In genomic region chr17:47252766-47253512, GRCh38 we compare ENCODE assay signal across 10 cellular contexts. TPM values are rescaled to one million over a fixed set of nuclear protein-coding genes. Genes with fewer than 3 reads are reported as not detected.
DNase-seq lines count a peak whose midpoint lies in the region; ATAC-seq and TF ChIP-seq lines count a peak whose summit lies in the region.
"Had no signal": no experiment of that assay in that cellular context is flagged by ENCODE, and none has a peak within 500 bp of the region (broad histone marks: within the 10 kb centered on the region; RNA-seq: fewer than 3 reads in every experiment).

No MANE protein-coding gene starts in this region.

- no peak for DNase-seq in stimulated activated naive CD8-positive, alpha-beta T cell treated with anti-CD3 and anti-CD28 coated beads, Interleukin-15, Interleukin-2, amounts not matched to agents 100 U/mL and 50 U/mL, for 24 hours
- DNase-seq in mesendoderm (no peak), aorta (no peak), NCI-H82 treated with DMSO at 0.1 percent for 48 hours (lab: John Stamatoyannopoulos, UW; ENCODE audit: unreplicated experiment) (no peak), caudate nucleus (lab: John Stamatoyannopoulos, UW) (no peak), OCI-M2 (lab: John Stamatoyannopoulos, UW; ENCODE audit: unreplicated experiment) (no peak)

- no peak overlapping the region for H2BK15ac ChIP-seq in mesendoderm (replicated peaks; ENCODE audit: low read depth)

- peak overlapping the region; percentile 90 for H2AK5ac ChIP-seq in mesendoderm (ENCODE audit: low read length)

- H3K9me3 ChIP-seq in aorta (ENCODE audit: control insufficient read depth, low read length), result no peaks in the 10 kb centered on the region

- H2BK5ac ChIP-seq in mesendoderm (ENCODE audit: low read length), result peak overlapping the region; percentile 63

- H4K5ac ChIP-seq in mesendoderm (ENCODE audit: low read length), result no peak overlapping the region

- H3K27me3 Mint-ChIP-seq in stimulated activated naive CD8-positive, alpha-beta T cell treated with anti-CD3 and anti-CD28 coated beads, Interleukin-15, Interleukin-2, amounts not matched to agents 100 ng/mL and 50 ng/mL, for 24 hours, result peaks cover 56% of the 10 kb centered on the region
- peaks cover 72% of the 10 kb centered on the region for H3K27me3 Mint-ChIP-seq in brain

- WGBS in mesendoderm (ENCODE audit: extremely low coverage, insufficient coverage, low lambda C conversion rate), result no CpG with 5 or more reads among the region's 10 CpGs
- 62 to 68% methylated on average over 10 of the region's 10 CpGs for WGBS in aorta, 2 donors

- H3K9me3 Mint-ChIP-seq in stimulated activated naive CD8-positive, alpha-beta T cell treated with anti-CD3 and anti-CD28 coated beads, Interleukin-15, Interleukin-2, amounts not matched to agents 100 ng/mL and 50 ng/mL, for 24 hours, result no peaks in the 10 kb centered on the region
- H3K9me3 Mint-ChIP-seq in brain, result peaks cover 0 to 7% (median 3%) of the 10 kb centered on the region in 5 experiments

- H3K4me3 Mint-ChIP-seq in stimulated activated naive CD8-positive, alpha-beta T cell treated with anti-CD3 and anti-CD28 coated beads, Interleukin-15, Interleukin-2, amounts not matched to agents 100 ng/mL and 50 ng/mL, for 24 hours, result peak overlapping the region; percentile 52
- H3K4me3 Mint-ChIP-seq in brain, result peak overlapping the region; percentile 78 to 85 (median 79)

- peak overlapping the region; percentile 43 for H3K18ac ChIP-seq in mesendoderm (ENCODE audit: low read length)

- H3K9ac ChIP-seq in mesendoderm (ENCODE audit: low read length), result no peak overlapping the region

- no peaks in the 10 kb centered on the region for H3K79me1 ChIP-seq in mesendoderm (ENCODE audit: low read length)

- peaks cover 11% of the 10 kb centered on the region for H3K4me1 ChIP-seq in mesendoderm (ENCODE audit: control insufficient read depth, low read depth, low read length)
- peaks cover 4 to 8% of the 10 kb centered on the region in 2 donors for H3K4me1 ChIP-seq in aorta (ENCODE audit: control insufficient read depth in 1 of 2, insufficient read depth in 2 of 2, low read length in 2 of 2)

- peaks cover 15% of the 10 kb centered on the region for H3K4me1 Mint-ChIP-seq in stimulated activated naive CD8-positive, alpha-beta T cell treated with anti-CD3 and anti-CD28 coated beads, Interleukin-15, Interleukin-2, amounts not matched to agents 100 ng/mL and 50 ng/mL, for 24 hours (ENCODE audit: low read depth)
- peaks cover 8% of the 10 kb centered on the region for H3K4me1 Mint-ChIP-seq in brain

- no peak overlapping the region for H3K4ac ChIP-seq in mesendoderm (ENCODE audit: low read depth, low read length)

- peak overlapping the region; percentile 85 for H3K4me2 ChIP-seq in mesendoderm (ENCODE audit: low read length)

- H3K23ac ChIP-seq in mesendoderm (ENCODE audit: low read length), result no peak overlapping the region

- no peak overlapping the region for H4K8ac ChIP-seq in mesendoderm (ENCODE audit: low read depth, low read length)

- H3K4me3 ChIP-seq in mesendoderm (ENCODE audit: low read length) (no peak overlapping the region), aorta (ENCODE audit: low read length in 2 of 2) (peak overlapping the region; percentile 83 to 94)

- no peak for TF ChIP-seq CTCF in brain (conservative IDR thresholded peaks at IDR 0.05)

- no peaks in the 10 kb centered on the region for H3K79me2 ChIP-seq in mesendoderm (ENCODE audit: control insufficient read depth, insufficient read depth, low read length)

- H3K27me3 ChIP-seq in mesendoderm (ENCODE audit: insufficient read depth, low read length, poor library complexity), result peaks cover 4% of the 10 kb centered on the region
- no peaks in the 10 kb centered on the region for H3K27me3 ChIP-seq in aorta (ENCODE audit: control insufficient read depth in 1 of 2, insufficient read depth in 2 of 2, low read length in 1 of 2)

- H3K56ac ChIP-seq in mesendoderm (ENCODE audit: low read length), result peak overlapping the region; percentile 60

- no peak overlapping the region for H3K27ac Mint-ChIP-seq in stimulated activated naive CD8-positive, alpha-beta T cell treated with anti-CD3 and anti-CD28 coated beads, Interleukin-15, Interleukin-2, amounts not matched to agents 100 ng/mL and 50 ng/mL, for 24 hours
- peak overlapping the region in 1 of 5 experiments; percentile 13 for H3K27ac Mint-ChIP-seq in brain

- H3K36me3 ChIP-seq in mesendoderm (ENCODE audit: control insufficient read depth, insufficient read depth, low read length), result no peaks in the 10 kb centered on the region
- no peaks in the 10 kb centered on the region for H3K36me3 ChIP-seq in aorta (ENCODE audit: control insufficient read depth in 1 of 2, insufficient read depth in 2 of 2, low read length in 1 of 2)

- H3K36me3 Mint-ChIP-seq in stimulated activated naive CD8-positive, alpha-beta T cell treated with anti-CD3 and anti-CD28 coated beads, Interleukin-15, Interleukin-2, amounts not matched to agents 100 ng/mL and 50 ng/mL, for 24 hours (ENCODE audit: low read depth), result no peaks in the 10 kb centered on the region
- no peaks in the 10 kb centered on the region for H3K36me3 Mint-ChIP-seq in brain

- H3K27ac ChIP-seq in mesendoderm (ENCODE audit: low read depth, low read length), result peak overlapping the region; percentile 10
- peak overlapping the region in 1 of 2 donors; percentile 10 for H3K27ac ChIP-seq in aorta (ENCODE audit: low read depth in 1 of 2, low read length in 2 of 2)
- no peak overlapping the region for H3K27ac ChIP-seq in caudate nucleus (ENCODE audit: low read depth, low read length)

- intact Hi-C loops in aorta (cut with DNase I), result loop anchor here in 1 of 2 donors (5.0 kb wide), 2 partner anchors 39 to 64 kb away; no protein-coding TSS in a partner anchor

- no peak overlapping the region for H2BK120ac ChIP-seq in mesendoderm (ENCODE audit: low read depth, low read length)

- no peak for ATAC-seq in stimulated activated naive CD8-positive, alpha-beta T cell treated with anti-CD3 and anti-CD28 coated beads, Interleukin-15, Interleukin-2, amounts not matched to agents 100 U/mL and 50 U/mL, for 24 hours
- ATAC-seq in aorta (ENCODE audit: low FRiP score), result no peak

RNA-seq across cellular contexts. Expression of gene ITGB3, which starts 0.7 kb away (rescaled TPM):
- polyA plus RNA-seq in brain (ENCODE audit: insufficient read depth, low read depth, low replicate concordance), result 0.63 TPM
- polyA plus RNA-seq in mesendoderm (2013, experiment 1 of 2), result not detected
- polyA plus RNA-seq in mesendoderm (2013, experiment 2 of 2), result 0.06 TPM
- 100 to 1,000 TPM in 1 of 2 donors, 10 to 100 TPM in 1; 79.5 to 210 TPM for total RNA-seq in aorta
- 10 to 100 TPM; 14.4 to 21.2 TPM for polyA plus RNA-seq in aorta
- total RNA-seq: G401 had no signal

RNA-seq across cellular contexts. Expression of gene MYL4, which starts 43.8 kb away (rescaled TPM):
- polyA plus RNA-seq in brain (ENCODE audit: insufficient read depth, low read depth, low replicate concordance) (not detected), aorta (1 to 10 TPM; 2.1 to 3.0 TPM)
- 1.1 TPM for polyA plus RNA-seq in mesendoderm (2013, experiment 1 of 2)
- 1.1 TPM for polyA plus RNA-seq in mesendoderm (2013, experiment 2 of 2)
- total RNA-seq in aorta, result under 1 TPM in 1 of 2 donors, not detected in 1; 0.96 TPM
- total RNA-seq: G401, mononuclear cell had no signal
